8 cellular contexts compared by ENCODE assay signal in the genomic region with DNA sequence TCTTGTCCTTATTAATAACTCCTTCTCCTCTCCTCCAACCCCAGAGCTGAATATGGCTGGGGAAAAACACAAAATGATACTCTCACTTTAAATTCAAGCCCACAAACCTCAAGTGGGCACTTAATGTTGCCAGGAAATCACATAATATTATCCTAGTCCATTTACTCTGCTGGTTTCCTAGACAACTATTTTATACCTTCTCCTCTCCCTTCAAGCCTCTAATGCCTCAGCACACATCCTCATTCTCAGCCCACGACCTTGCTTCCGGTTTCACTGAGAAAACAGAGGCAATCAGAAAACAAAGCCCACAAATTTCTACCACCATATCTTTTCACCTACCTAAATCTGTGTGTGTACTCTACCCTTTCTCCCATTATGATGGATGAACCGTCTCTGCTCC. TPM values are rescaled to one million over a fixed set of nuclear protein-coding genes. Genes with fewer than 3 reads are reported as not detected.
DNase-seq lines count a peak whose midpoint lies in the region; ATAC-seq, FAIRE-seq and TF ChIP-seq lines count a peak whose summit lies in the region.

No MANE protein-coding gene starts in this region.

- H2AFZ ChIP-seq in GM12878 (ENCODE audit: control insufficient read depth, low read depth, low read length) = peak overlapping the region; percentile 10; the same call in 1 of the 2 replicates

- intact Hi-C loops in GM12878 (cut with micrococcal nuclease; ENCODE audit: unreplicated experiment) (no loop called here), adrenal gland (cut with DNase I) (loop anchor here in 1 of 2 donors (10.0 kb wide), 1 partner anchor 174 kb away; no protein-coding TSS in a partner anchor), kidney (cut with DNase I) (no loop called here), cardiac septum (cut with DNase I) (no loop called here)

- CTCF ChIA-PET in GM12878 (lab: Yijun Ruan, JAX) = interaction anchor here (0.6 to 5.1 kb wide), 3 partner anchors 9 to 171 kb away, joined by 4 to 25 read pairs (median 4); no protein-coding TSS in a partner anchor

- TF ChIP-seq CTCF in GM12878 (IDR thresholded peaks at IDR 0.05 in 2 of 3, conservative IDR thresholded peaks at IDR 0.05 in 1 of 3; ENCODE audit: control insufficient read depth in 2 of 3, extremely low read depth in 1 of 3, insufficient read depth in 1 of 3, low read depth in 3 of 3, low read length in 3 of 3) (no peak), adrenal gland (IDR thresholded peaks at IDR 0.05) (no peak), kidney (IDR thresholded peaks at IDR 0.05; ENCODE audit: borderline replicate concordance, extremely low read depth, insufficient read depth) (no peak)

- H3K9me3 ChIP-seq in GM12878 (replicated peaks; ENCODE audit: control insufficient read depth, insufficient read depth, low read length) (no peaks in the 10 kb centered on the region), adrenal gland (replicated peaks in 1 of 3) (no peaks in the 10 kb centered on the region), kidney (ENCODE audit: control insufficient read depth in 1 of 2, low read length in 2 of 2) (no peaks in the 10 kb centered on the region)

- H3K4me3 ChIP-seq in GM12878 = no peak overlapping the region
- no peak overlapping the region for H3K4me3 ChIP-seq in adrenal gland
- H3K4me3 ChIP-seq in kidney (ENCODE audit: low read length in 2 of 2) = no peak overlapping the region

- H4K20me1 ChIP-seq in GM12878 (ENCODE audit: control insufficient read depth, insufficient read depth) = no peaks in the 10 kb centered on the region

- no peak for TF ChIP-seq RAD21 in GM12878 (IDR thresholded peaks at IDR 0.05; ENCODE audit: insufficient read depth, low read depth, low read length)

- peak; percentile 70 for FAIRE-seq in GM12892 (lab: Jason Lieb, UNC)
- FAIRE-seq in GM12878 (lab: Jason Lieb, UNC) = no peak
- FAIRE-seq in kidney (lab: Jason Lieb, UNC) = no peak

- H3K4me2 ChIP-seq in GM12878 (ENCODE audit: control insufficient read depth, insufficient read depth) = no peak overlapping the region

- WGBS in GM12878 (ENCODE audit: insufficient coverage, insufficient replicate concordance, low lambda C conversion rate, missing lambda C conversion rate) = 0% methylated on average over 3 of the region's 3 CpGs
- 24 to 42% (median 33%) methylated on average over 3 of the region's 3 CpGs for WGBS in adrenal gland, 4 donors

- DNase-seq in GM12892 (ENCODE audit: insufficient read length) (no peak), NCI-H2029 (lab: John Stamatoyannopoulos, UW) (peak; percentile 82), GM12878 (ENCODE audit: low read depth, low spot score) (no peak), adrenal gland (no peak), kidney (no peak), cardiac septum (ENCODE audit: low spot score) (no peak)

- H3K9ac ChIP-seq in GM12878 (ENCODE audit: control insufficient read depth, insufficient read depth, low read length) (no peak overlapping the region), kidney (ENCODE audit: low read length in 2 of 2) (no peak overlapping the region)

- POLR2A ChIA-PET in GM12878 (lab: Charles Lee) = no interaction called here

- H3K79me2 ChIP-seq in GM12878 (ENCODE audit: control insufficient read depth, insufficient read depth, low read length) = no peaks in the 10 kb centered on the region

- no peak for TF ChIP-seq POLR2A in GM12892 (IDR thresholded peaks at IDR 0.05; ENCODE audit: low read depth, low read length)
- no peak for TF ChIP-seq POLR2A in GM12878 (IDR thresholded peaks at IDR 0.05; ENCODE audit: low read depth, low read length)
- TF ChIP-seq POLR2A in adrenal gland (IDR thresholded peaks at IDR 0.05) = no peak

- H3K36me3 ChIP-seq in GM12878 (ENCODE audit: control insufficient read depth in 2 of 2, insufficient read depth in 2 of 2, low read length in 1 of 2) (no peaks in the 10 kb centered on the region), adrenal gland (replicated peaks in 1 of 2) (no peaks in the 10 kb centered on the region), kidney (ENCODE audit: control insufficient read depth in 1 of 2, insufficient read depth in 2 of 2, low read length in 2 of 2) (no peaks in the 10 kb centered on the region)

- BruUV-seq in GM12878 (replicated peaks; lab: Mats Ljungman, UMichigan) = no TSS peak

- RAD21 ChIA-PET in GM12878 (lab: Charles Lee; ENCODE audit: unreplicated experiment) = interaction anchor here (1.2 kb wide), 1 partner anchor 26 kb away, joined by 4 read pairs; no protein-coding TSS in a partner anchor

- in situ Hi-C loops in GM12878 (cut with MboI) = loop anchor here (5.0 kb wide), 1 partner anchor 672 kb away; no protein-coding TSS in a partner anchor

- no peak overlapping the region for H3K27ac ChIP-seq in GM12878 (ENCODE audit: control insufficient read depth, insufficient read depth)
- no peak overlapping the region for H3K27ac ChIP-seq in adrenal gland
- no peak overlapping the region for H3K27ac ChIP-seq in kidney (ENCODE audit: low read depth in 2 of 2, low read length in 2 of 2)

- SMC1A ChIA-PET in GM12878 (lab: Charles Lee; ENCODE audit: uncharacterized antibody, unreplicated experiment) = interaction anchor here (0.7 kb wide), 1 partner anchor 10 kb away, joined by 3 read pairs; no protein-coding TSS in a partner anchor

- peak; percentile 42 for ATAC-seq in HG02678 (IDR thresholded peaks at IDR 0.05; ENCODE audit: unreplicated experiment)
- peak; percentile 71 for ATAC-seq in GM12878
- no peak for ATAC-seq in HG03571 (IDR thresholded peaks at IDR 0.05; ENCODE audit: unreplicated experiment)

- TF ChIP-seq EP300 in GM12878 (IDR thresholded peaks at IDR 0.05; ENCODE audit: borderline replicate concordance in 1 of 2, control insufficient read depth in 1 of 2, low read depth in 2 of 2, low read length in 2 of 2) = no peak

- no peaks in the 10 kb centered on the region for H3K27me3 ChIP-seq in GM12878 (replicated peaks in 1 of 2; ENCODE audit: control insufficient read depth in 2 of 2, insufficient read depth in 2 of 2, low read length in 1 of 2)
- H3K27me3 ChIP-seq in adrenal gland = peaks cover 13% of the 10 kb centered on the region

- H3K4me1 ChIP-seq in GM12878 (ENCODE audit: control insufficient read depth, insufficient read depth, low read length) = no peaks in the 10 kb centered on the region; the same call in 1 of the 2 replicates
- H3K4me1 ChIP-seq in adrenal gland (replicated peaks in 1 of 2) = no peaks in the 10 kb centered on the region
- no peaks in the 10 kb centered on the region for H3K4me1 ChIP-seq in kidney (ENCODE audit: control insufficient read depth in 1 of 2, insufficient read depth in 1 of 2, low read depth in 1 of 2, low read length in 2 of 2)

TF ChIP-seq in GM12878, 131 proteins besides CTCF, POLR2A, EP300 and RAD21:
- TF ChIP-seq ASH2L (IDR thresholded peaks at IDR 0.05; ENCODE audit: borderline replicate concordance, low read depth) (no peak), SPI1 (IDR thresholded peaks at IDR 0.05; ENCODE audit: borderline replicate concordance, insufficient read depth, low read depth, low read length) (peak; percentile 37; the same call in 1 of the 2 replicates)

RNA-seq across cellular contexts. Expression of gene CLCN5, which starts 12.1 kb away (rescaled TPM):
- 0.87 TPM for polyA plus RNA-seq in GM12892 (2012; ENCODE audit: missing spikeins)
- total RNA-seq in GM12878 (2013; cell fraction: nucleolus; rRNA removed) = 16.1 and 23.3 TPM in 2 replicates
- total RNA-seq in GM12878 (2014; rRNA removed) (2.3 and 3.7 TPM in 2 replicates), GM12878 (2014; rRNA removed; fragmentation: Illumina TruSeq; extraction: Trizol) (2.9 and 3.3 TPM in 2 replicates), GM12878 (2021) (3.1 and 4.5 TPM in 2 replicates), adrenal gland (10 to 100 TPM in 3 of 8 donors, 1 to 10 TPM in 5; 3.3 to 17.3 (median 9.6) TPM), kidney (29.7 TPM), cardiac septum (2.1 TPM)
- polyA plus RNA-seq in GM12878 (2011; ENCODE audit: low read depth) = 0.55 TPM
- polyA plus RNA-seq in GM12878 (2011; rRNA removed) (3.8 TPM in 2 replicates), GM12878 (2014; fragmentation: Illumina TruSeq; extraction: Trizol) (3.1 and 5.5 TPM in 2 replicates), GM12878 (2014; fragmentation: Nextera tagmentation; extraction: Ambion mirVana) (under 1 TPM; 0.33 to 0.43 TPM), GM12878 (2014; rRNA removed) (1.9 and 2.9 TPM in 2 replicates), GM12878 (2016; fragmentation: Nextera tagmentation; extraction: Ambion mirVana) (1 to 10 TPM; 1.5 to 1.6 TPM), adrenal gland (1 to 10 TPM; 4.0 to 6.1 (median 5.8) TPM), kidney (ENCODE audit: insufficient read depth, low read depth, low replicate concordance) (21.1 TPM)
- polyA plus RNA-seq in GM12878 (2011; cell fraction: cytosol; rRNA removed) = 2.3 and 2.5 TPM in 2 replicates
- polyA plus RNA-seq in GM12878 (2011; cell fraction: nucleus; rRNA removed) = 6.4 and 9.0 TPM in 2 replicates
- polyA plus RNA-seq in GM12878 (2012) = 0.65 and 0.95 TPM in 2 replicates
- polyA minus RNA-seq in GM12878 (2011; rRNA and poly(A)+ RNA removed) = 8.4 and 9.4 TPM in 2 replicates
- 1.9 and 3.5 TPM in 2 replicates for polyA minus RNA-seq in GM12878 (2011; cell fraction: cytosol; rRNA and poly(A)+ RNA removed)
- 5.6 and 10.5 TPM in 2 replicates for polyA minus RNA-seq in GM12878 (2011; cell fraction: nucleus; rRNA and poly(A)+ RNA removed)

RNA-seq across cellular contexts. Expression of gene USP27X, which starts 31.1 kb away (rescaled TPM):
- polyA plus RNA-seq in GM12892 (2012; ENCODE audit: missing spikeins) = 0.83 TPM
- 0.59 and 0.63 TPM in 2 replicates for total RNA-seq in GM12878 (2013; cell fraction: nucleolus; rRNA removed)
- 0.82 and 0.90 TPM in 2 replicates for total RNA-seq in GM12878 (2014; rRNA removed)
- total RNA-seq in GM12878 (2014; rRNA removed; fragmentation: Illumina TruSeq; extraction: Trizol) = 0.69 and 0.89 TPM in 2 replicates
- total RNA-seq in GM12878 (2021) = 0.90 and 1.3 TPM in 2 replicates
- 0.73 TPM for polyA plus RNA-seq in GM12878 (2011; ENCODE audit: low read depth)
- polyA plus RNA-seq in GM12878 (2011; rRNA removed) = 0.79 and 0.94 TPM in 2 replicates
- polyA plus RNA-seq in GM12878 (2011; cell fraction: cytosol; rRNA removed) = 0.65 and 0.73 TPM in 2 replicates
- 0.45 and 0.60 TPM in 2 replicates for polyA plus RNA-seq in GM12878 (2011; cell fraction: nucleus; rRNA removed)
- polyA plus RNA-seq in GM12878 (2012) = 0.87 and 1.1 TPM in 2 replicates
- polyA plus RNA-seq in GM12878 (2014; fragmentation: Illumina TruSeq; extraction: Trizol) = 2.0 and 3.5 TPM in 2 replicates
- under 1 TPM; 0.31 to 0.33 TPM for polyA plus RNA-seq in GM12878 (2014; fragmentation: Nextera tagmentation; extraction: Ambion mirVana)
- polyA plus RNA-seq in GM12878 (2014; rRNA removed) = 0.93 and 1.1 TPM in 2 replicates
- under 1 TPM in 1 of 2 experiments, not detected in 1; 0.09 TPM for polyA plus RNA-seq in GM12878 (2016; fragmentation: Nextera tagmentation; extraction: Ambion mirVana)
- polyA minus RNA-seq in GM12878 (2011; rRNA and poly(A)+ RNA removed) = 1.6 and 2.3 TPM in 2 replicates
- polyA minus RNA-seq in GM12878 (2011; cell fraction: cytosol; rRNA and poly(A)+ RNA removed) = 0.42 TPM in 1 of 2 replicates, not detected in the other
- 1.2 and 1.8 TPM in 2 replicates for polyA minus RNA-seq in GM12878 (2011; cell fraction: nucleus; rRNA and poly(A)+ RNA removed)
- 1 to 10 TPM; 1.9 to 4.2 (median 3.5) TPM for total RNA-seq in adrenal gland
- 1 to 10 TPM; 1.6 to 6.0 (median 2.2) TPM for polyA plus RNA-seq in adrenal gland
- 4.3 TPM for total RNA-seq in kidney
- polyA plus RNA-seq in kidney (ENCODE audit: insufficient read depth, low read depth, low replicate concordance) = 3.3 TPM
- 2.3 TPM for total RNA-seq in cardiac septum
